Comparison of ENCODE assay signal across 21 cellular contexts in the genomic region with DNA sequence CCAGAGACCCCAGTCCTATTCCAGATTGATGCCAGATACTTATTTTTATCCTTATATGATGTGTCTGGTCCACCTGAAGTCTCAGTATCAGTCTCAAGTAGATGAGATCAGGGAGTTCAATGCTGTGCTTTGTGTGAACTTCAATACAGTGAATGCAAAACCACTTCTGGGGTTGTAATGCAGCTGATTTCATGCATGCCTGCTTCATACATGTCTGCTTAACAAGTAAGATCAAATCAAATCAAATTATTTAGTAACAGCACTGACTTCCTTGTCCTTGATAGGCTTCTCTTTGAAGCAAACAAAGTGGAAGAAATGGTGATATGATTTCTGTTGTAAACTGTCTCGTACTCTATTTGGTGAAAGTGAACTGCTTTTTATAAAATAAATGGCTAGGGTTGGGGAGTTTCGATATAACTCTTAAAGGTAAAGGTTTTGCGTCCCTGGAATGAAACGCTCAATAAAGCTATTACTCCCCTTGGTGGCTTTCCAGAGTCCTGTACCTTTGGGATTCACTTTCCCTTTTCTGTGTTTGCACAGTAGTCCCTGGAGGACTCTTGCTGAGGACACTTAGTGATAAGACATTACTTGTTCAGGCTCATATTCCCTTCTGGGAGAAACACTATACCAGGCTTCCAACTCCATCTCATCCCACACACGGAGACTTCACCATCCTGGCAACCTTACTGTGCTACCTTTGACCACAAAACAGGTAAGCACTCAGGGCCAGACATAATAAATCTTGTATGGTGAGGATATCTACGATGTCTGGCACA.
"Had no signal": no experiment of that assay in that cellular context is flagged by ENCODE, and none has a peak within 500 bp of the region (broad histone marks: within the 10 kb centered on the region; RNA-seq: fewer than 3 reads in every experiment).

No MANE protein-coding gene starts in this region.

- H3K27me3 Mint-ChIP-seq: dendritic cell treated with granulocyte-macrophage colony-stimulating factor and Interleukin-4, amounts not matched to agents 40 ng/mL and 50 ng/mL, for 4 days; stimulated activated naive CD8-positive, alpha-beta T cell treated with anti-CD3 and anti-CD28 coated beads, Interleukin-15, amount 100 ng/mL, for 72 hours had no signal

- H3K27ac ChIP-seq: body of pancreas, neutrophil, thoracic aorta had no signal

- H3K4me3 ChIP-seq: body of pancreas, mucosa of descending colon, thoracic aorta had no signal

- H3K27me3 ChIP-seq: body of pancreas, neutrophil had no signal

- DNase-seq: activated CD4-positive, alpha-beta T cell treated with anti-CD3 and anti-CD28 coated beads, Interleukin-2, amount 50 U/mL, for 1 hour; activated CD4-positive, CD25-positive, alpha-beta regulatory T cell; activated T-cell treated with anti-CD3 and anti-CD28 coated beads, Interleukin-2, amount 50 U/mL, for 1 hour; amniotic stem cell; body of pancreas; glutamatergic neuron; immature natural killer cell; left cardiac atrium; mammary epithelial cell; mucosa of descending colon; naive thymus-derived CD8-positive, alpha-beta T cell; posterior cingulate gyrus; stimulated activated CD4-positive, alpha-beta T cell treated with anti-CD3 and anti-CD28 coated beads, Interleukin-4, amount 100 ng/mL, for 4 hours; stimulated activated naive CD8-positive, alpha-beta T cell treated with anti-CD3 and anti-CD28 coated beads, Interleukin-15, amount 100 ng/mL, for 72 hours had no signal

- H3K9me3 Mint-ChIP-seq: activated naive CD4-positive, alpha-beta T cell treated with anti-CD3 and anti-CD28 coated beads, Interleukin-2, amount 50 U/mL, for 24 hours; central memory CD8-positive, alpha-beta T cell; dendritic cell treated with granulocyte-macrophage colony-stimulating factor and Interleukin-4, amounts not matched to agents 40 ng/mL and 50 ng/mL, for 4 days; naive thymus-derived CD8-positive, alpha-beta T cell; stimulated activated naive CD8-positive, alpha-beta T cell treated with anti-CD3 and anti-CD28 coated beads, Interleukin-15, amount 100 ng/mL, for 72 hours had no signal

- H3K4me1 ChIP-seq: body of pancreas had no signal

- ATAC-seq: body of pancreas; esophagus mucosa; left cardiac atrium; mucosa of descending colon; naive thymus-derived CD8-positive, alpha-beta T cell; stimulated activated naive CD8-positive, alpha-beta T cell treated with anti-CD3 and anti-CD28 coated beads, Interleukin-15, amount 100 ng/mL, for 72 hours had no signal

- FAIRE-seq: endometrium had no signal

- H3K36me3 ChIP-seq: neutrophil, thoracic aorta had no signal

- H3K4me3 Mint-ChIP-seq: activated naive CD4-positive, alpha-beta T cell treated with anti-CD3 and anti-CD28 coated beads, Interleukin-2, amount 50 U/mL, for 24 hours; central memory CD8-positive, alpha-beta T cell; dendritic cell treated with granulocyte-macrophage colony-stimulating factor and Interleukin-4, amounts not matched to agents 40 ng/mL and 50 ng/mL, for 4 days; immature natural killer cell; naive thymus-derived CD8-positive, alpha-beta T cell; stimulated activated naive CD8-positive, alpha-beta T cell treated with anti-CD3 and anti-CD28 coated beads, Interleukin-15, amount 100 ng/mL, for 72 hours had no signal

- H3K9me3 ChIP-seq: body of pancreas, mucosa of descending colon, neutrophil, thoracic aorta had no signal

- H3K27ac Mint-ChIP-seq: activated naive CD4-positive, alpha-beta T cell treated with anti-CD3 and anti-CD28 coated beads, Interleukin-2, amount 50 U/mL, for 24 hours; dendritic cell treated with granulocyte-macrophage colony-stimulating factor and Interleukin-4, amounts not matched to agents 40 ng/mL and 50 ng/mL, for 4 days; immature natural killer cell; naive thymus-derived CD8-positive, alpha-beta T cell; stimulated activated naive CD8-positive, alpha-beta T cell treated with anti-CD3 and anti-CD28 coated beads, Interleukin-15, amount 100 ng/mL, for 72 hours had no signal

- H3K36me3 Mint-ChIP-seq: activated naive CD4-positive, alpha-beta T cell treated with anti-CD3 and anti-CD28 coated beads, Interleukin-2, amount 50 U/mL, for 24 hours; immature natural killer cell; naive thymus-derived CD8-positive, alpha-beta T cell had no signal

- H3K4me1 Mint-ChIP-seq: activated naive CD4-positive, alpha-beta T cell treated with anti-CD3 and anti-CD28 coated beads, Interleukin-2, amount 50 U/mL, for 24 hours; central memory CD8-positive, alpha-beta T cell; immature natural killer cell; naive thymus-derived CD8-positive, alpha-beta T cell; stimulated activated naive CD8-positive, alpha-beta T cell treated with anti-CD3 and anti-CD28 coated beads, Interleukin-15, amount 100 ng/mL, for 72 hours had no signal
